ENCODE assay signal across 1 cellular context in genomic region chr18:3608488-3608887, GRCh38.
TF ChIP-seq lines count a peak whose summit lies in the region.

No MANE protein-coding gene starts in this region.

TF ChIP-seq in IMR-90, 13 proteins besides CTCF, POLR2A, EP300 and RAD21 (continued from another document):
- TF ChIP-seq, protein P1, sequence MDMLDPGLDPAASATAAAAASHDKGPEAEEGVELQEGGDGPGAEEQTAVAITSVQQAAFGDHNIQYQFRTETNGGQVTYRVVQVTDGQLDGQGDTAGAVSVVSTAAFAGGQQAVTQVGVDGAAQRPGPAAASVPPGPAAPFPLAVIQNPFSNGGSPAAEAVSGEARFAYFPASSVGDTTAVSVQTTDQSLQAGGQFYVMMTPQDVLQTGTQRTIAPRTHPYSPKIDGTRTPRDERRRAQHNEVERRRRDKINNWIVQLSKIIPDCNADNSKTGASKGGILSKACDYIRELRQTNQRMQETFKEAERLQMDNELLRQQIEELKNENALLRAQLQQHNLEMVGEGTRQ (IDR thresholded peaks at IDR 0.05; ENCODE audit: low read depth, low read length): no peak
